In genomic region chr20:10511166-10511506, GRCh38 we compare ENCODE assay signal across 8 cellular contexts.
A peak's percentile ranks its signal among the peaks of the same experiment; 100 is the strongest.
DNase-seq lines count a peak whose midpoint lies in the region; ATAC-seq and TF ChIP-seq lines count a peak whose summit lies in the region.

No MANE protein-coding gene starts in this region.

- peak overlapping the region; percentile 11 for H2BK5ac ChIP-seq in mesenchymal stem cell (ENCODE audit: low read depth, low read length, poor library complexity, severe bottlenecking)

- no TSS peak for BruUV-seq in Calu3 (replicated peaks; lab: Mats Ljungman, UMichigan)

- H2BK12ac ChIP-seq in mesenchymal stem cell (ENCODE audit: low read length in 2 of 2): peak overlapping the region; percentile 49 to 100

- H4K8ac ChIP-seq in mesenchymal stem cell (ENCODE audit: low read length): peak overlapping the region; percentile 95

- H3K4ac ChIP-seq in mesenchymal stem cell (ENCODE audit: low read depth in 1 of 2, low read length in 2 of 2): peak overlapping the region; percentile 45 to 95

- H3K18ac ChIP-seq in mesenchymal stem cell (ENCODE audit: low read depth in 1 of 2, low read length in 2 of 2): peak overlapping the region; percentile 86 to 98

- no peak overlapping the region for H3K4me3 Mint-ChIP-seq in Calu3 (ENCODE audit: low read depth, unreplicated experiment)
- peak overlapping the region; percentile 9 for H3K4me3 Mint-ChIP-seq in activated T-helper 2 cell treated with anti-CD3 and anti-CD28 coated beads, Interferon-gamma antibody, Interleukin-2, Interleukin-4, amounts not matched to agents 10 μg/mL and 5 μg/mL and 100 μg/mL, durations not matched to agents 14 hours and 24 hours and 36 hours (ENCODE audit: low read depth)

- peak overlapping the region; percentile 77 for H2BK120ac ChIP-seq in mesenchymal stem cell (ENCODE audit: low read depth, low read length)

- H3K36me3 Mint-ChIP-seq in Calu3 (ENCODE audit: insufficient read depth, unreplicated experiment): peaks cover 5% of the 10 kb centered on the region
- H3K36me3 Mint-ChIP-seq in activated T-helper 2 cell treated with anti-CD3 and anti-CD28 coated beads, Interferon-gamma antibody, Interleukin-2, Interleukin-4, amounts not matched to agents 10 μg/mL and 5 μg/mL and 100 μg/mL, durations not matched to agents 14 hours and 24 hours and 36 hours (ENCODE audit: low read depth): peaks cover 14% of the 10 kb centered on the region

- no peaks in the 10 kb centered on the region for H3K9me3 ChIP-seq in mesenchymal stem cell (ENCODE audit: control insufficient read depth, low read length)

- no peak for TF ChIP-seq CTCF in Calu3 (IDR thresholded peaks at IDR 0.05; ENCODE audit: unreplicated experiment)

- peak overlapping the region in 1 of 2 experiments; percentile 19 for H3K14ac ChIP-seq in mesenchymal stem cell (ENCODE audit: low read length in 2 of 2)

- WGBS in mesenchymal stem cell: 65% methylated on average over 3 of the region's 3 CpGs

- H3K23ac ChIP-seq in mesenchymal stem cell (ENCODE audit: low read length in 2 of 2): no peak overlapping the region

- H3K27ac Mint-ChIP-seq in Calu3 (ENCODE audit: unreplicated experiment): peak overlapping the region; percentile 95
- peak overlapping the region; percentile 75 for H3K27ac Mint-ChIP-seq in activated T-helper 2 cell treated with anti-CD3 and anti-CD28 coated beads, Interferon-gamma antibody, Interleukin-2, Interleukin-4, amounts not matched to agents 10 μg/mL and 5 μg/mL and 100 μg/mL, durations not matched to agents 14 hours and 24 hours and 36 hours

- peak overlapping the region in 1 of 2 experiments; percentile 30 for H3K4me3 ChIP-seq in mesenchymal stem cell (ENCODE audit: insufficient read depth in 1 of 2, low read depth in 1 of 2, low read length in 2 of 2)

- peak overlapping the region; percentile 100 for H4K91ac ChIP-seq in mesenchymal stem cell (ENCODE audit: low read length)

- peaks cover 13% of the 10 kb centered on the region for H3K4me1 ChIP-seq in mesenchymal stem cell (ENCODE audit: control insufficient read depth, insufficient read depth, low read depth, low read length)

- CTCF ChIA-PET in Calu3 (lab: Charles Lee): interaction anchor here (0.8 kb wide), 1 partner anchor 26 kb away, joined by 3 read pairs; no protein-coding TSS in a partner anchor

- H2AK5ac ChIP-seq in mesenchymal stem cell (ENCODE audit: low read length, severe bottlenecking): peak overlapping the region; percentile 57

- ATAC-seq in HG02884 (IDR thresholded peaks at IDR 0.05; ENCODE audit: unreplicated experiment): peak; percentile 2

- peaks cover 13% of the 10 kb centered on the region for H3K79me1 ChIP-seq in mesenchymal stem cell (replicated peaks; ENCODE audit: low read length, poor library complexity, severe bottlenecking)

- H3K27me3 ChIP-seq in mesenchymal stem cell (ENCODE audit: control insufficient read depth in 1 of 2, insufficient read depth in 1 of 2, low read length in 2 of 2): no peaks in the 10 kb centered on the region

- no peaks in the 10 kb centered on the region for H3K27me3 Mint-ChIP-seq in Calu3 (ENCODE audit: unreplicated experiment)
- H3K27me3 Mint-ChIP-seq in activated T-helper 2 cell treated with anti-CD3 and anti-CD28 coated beads, Interferon-gamma antibody, Interleukin-2, Interleukin-4, amounts not matched to agents 10 μg/mL and 5 μg/mL and 100 μg/mL, durations not matched to agents 14 hours and 24 hours and 36 hours (ENCODE audit: low read depth): no peaks in the 10 kb centered on the region

- DNase-seq in Calu3 (no peak), mesenchymal stem cell (no peak), EL (no peak), mesenteric fat pad (ENCODE audit: low spot score) (no peak), SHP77 (lab: John Stamatoyannopoulos, UW) (no peak), KG1 (lab: John Stamatoyannopoulos, UW) (no peak)
- no peak for DNase-seq in activated T-helper 2 cell treated with anti-CD3 and anti-CD28 coated beads, Interferon-gamma antibody, Interleukin-2, Interleukin-4, amounts not matched to agents 10 μg/mL and 5 μg/mL and 100 μg/mL, durations not matched to agents 14 hours and 24 hours and 36 hours (ENCODE audit: low spot score)

- intact Hi-C loops in Calu3 (cut with micrococcal nuclease; ENCODE audit: unreplicated experiment): no loop called here
- intact Hi-C loops in activated T-helper 2 cell treated with anti-CD3 and anti-CD28 coated beads, Interferon-gamma antibody, Interleukin-2, Interleukin-4, amounts not matched to agents 10 μg/mL and 5 μg/mL and 100 μg/mL, durations not matched to agents 14 hours and 24 hours and 36 hours (cut with micrococcal nuclease): loop anchor here (1.0 to 10.0 kb wide), 7 partner anchors 8 to 536 kb away; partner anchors contain the start of gene SNAP25

- no peaks in the 10 kb centered on the region for H3K36me3 ChIP-seq in mesenchymal stem cell (ENCODE audit: control insufficient read depth in 1 of 2, insufficient read depth in 2 of 2, low read depth in 1 of 2, low read length in 2 of 2)

- H2BK15ac ChIP-seq in mesenchymal stem cell (ENCODE audit: low read depth, poor library complexity, severe bottlenecking): peak overlapping the region; percentile 97

- H3K9me3 Mint-ChIP-seq in Calu3 (ENCODE audit: low read depth, unreplicated experiment): no peaks in the 10 kb centered on the region
- H3K9me3 Mint-ChIP-seq in activated T-helper 2 cell treated with anti-CD3 and anti-CD28 coated beads, Interferon-gamma antibody, Interleukin-2, Interleukin-4, amounts not matched to agents 10 μg/mL and 5 μg/mL and 100 μg/mL, durations not matched to agents 14 hours and 24 hours and 36 hours: no peaks in the 10 kb centered on the region

- no peaks in the 10 kb centered on the region for H3K4me1 Mint-ChIP-seq in Calu3 (ENCODE audit: low read depth, unreplicated experiment)
- peaks cover 56% of the 10 kb centered on the region for H3K4me1 Mint-ChIP-seq in activated T-helper 2 cell treated with anti-CD3 and anti-CD28 coated beads, Interferon-gamma antibody, Interleukin-2, Interleukin-4, amounts not matched to agents 10 μg/mL and 5 μg/mL and 100 μg/mL, durations not matched to agents 14 hours and 24 hours and 36 hours (ENCODE audit: low read depth)

- H3K4me2 ChIP-seq in mesenchymal stem cell (ENCODE audit: low read length, poor library complexity, severe bottlenecking): no peak overlapping the region

- H2AFZ ChIP-seq in mesenchymal stem cell (ENCODE audit: low read depth, low read length): no peak overlapping the region

- H3K9ac ChIP-seq in mesenchymal stem cell (ENCODE audit: low read length): peak overlapping the region; percentile 66

- peak overlapping the region; percentile 78 for H3K27ac ChIP-seq in mesenchymal stem cell (ENCODE audit: low read length, poor library complexity, severe bottlenecking)
